12 cellular contexts compared by ENCODE assay signal in genomic region chr10:22438714-22439113, GRCh38.
DNase-seq lines count a peak whose midpoint lies in the region; TF ChIP-seq lines count a peak whose summit lies in the region.
"Had no signal": no experiment of that assay in that cellular context is flagged by ENCODE, and none has a peak within 500 bp of the region (broad histone marks: within the 10 kb centered on the region; RNA-seq: fewer than 3 reads in every experiment).

No MANE protein-coding gene starts in this region.

- peaks cover 0 to 8% (median 0%) of the 10 kb centered on the region in 3 donors for H3K36me3 Mint-ChIP-seq in CD8-positive, alpha-beta memory T cell

- H3K79me2 ChIP-seq in MM.1S (ENCODE audit: low read length) = no peaks in the 10 kb centered on the region

- no peak for DNase-seq in CD8-positive, alpha-beta memory T cell
- DNase-seq in MM.1S (no peak), esophagus muscularis mucosa (ENCODE audit: extremely low spot score) (peak; percentile 62), sigmoid colon (no peak), HPDE6-E6E7 (ENCODE audit: extremely low spot score) (no peak), HAP-1 (ENCODE audit: low spot score in 2 of 2) (no peak), NCI-H1436 (lab: John Stamatoyannopoulos, UW) (no peak)
- DNase-seq in NK-92 treated with Interleukin-12 subunit alpha and Interleukin-12 subunit beta, amount 100 ng/mL, for 24 hours (lab: John Stamatoyannopoulos, UW) = no peak
- DNase-seq: effector CD4-positive, alpha-beta T cell; left cardiac atrium; SHP77 treated with DMSO at 0.1 percent for 48 hours; stimulated activated CD4-positive, alpha-beta T cell treated with anti-CD3 and anti-CD28 coated beads, Interleukin-1b, Interleukin-23, amount 100 ng/mL, for 48 hours had no signal

- no peaks in the 10 kb centered on the region for H3K27me3 Mint-ChIP-seq in CD8-positive, alpha-beta memory T cell

- H3K9me3 Mint-ChIP-seq in CD8-positive, alpha-beta memory T cell = no peaks in the 10 kb centered on the region

- H3F3A ChIP-seq in MM.1S (ENCODE audit: insufficient read depth, low read length) = peaks cover 21% of the 10 kb centered on the region

- H3K4me2 ChIP-seq in MM.1S (ENCODE audit: low read depth, low read length) = peak overlapping the region; percentile 77; the same call in 1 of the 2 replicates

- H3K4me1 Mint-ChIP-seq in CD8-positive, alpha-beta memory T cell = peaks cover 34 to 43% (median 40%) of the 10 kb centered on the region in 3 donors

- CTCF ChIA-PET in CD8-positive, alpha-beta memory T cell (lab: Charles Lee) = no interaction called here

- no peak for TF ChIP-seq EP300 in esophagus muscularis mucosa (IDR thresholded peaks at IDR 0.05)
- TF ChIP-seq EP300 in sigmoid colon (IDR thresholded peaks at IDR 0.05) = no peak

- TF ChIP-seq CTCF in MM.1S (IDR thresholded peaks at IDR 0.05; ENCODE audit: low read length) = no peak
- TF ChIP-seq CTCF in esophagus muscularis mucosa (IDR thresholded peaks at IDR 0.05) = no peak
- TF ChIP-seq CTCF in sigmoid colon (IDR thresholded peaks at IDR 0.05) = no peak

- peak overlapping the region; percentile 78 for H3K4me3 ChIP-seq in CD8-positive, alpha-beta memory T cell (ENCODE audit: low read length)
- H3K4me3 ChIP-seq in MM.1S (ENCODE audit: low read length) (peak overlapping the region; percentile 75; the same call in 1 of the 2 replicates), esophagus muscularis mucosa (peak overlapping the region in 3 of 4 donors; percentile 78 to 86 (median 83)), sigmoid colon (peak overlapping the region in 3 of 4 donors; percentile 56 to 79 (median 68)), HAP-1 (no peak overlapping the region)

- no peaks in the 10 kb centered on the region for H3K9me2 ChIP-seq in MM.1S (replicated peaks; ENCODE audit: insufficient read depth, low read length)

- no peak overlapping the region for H3K27ac ChIP-seq in CD8-positive, alpha-beta memory T cell (ENCODE audit: low read depth, low read length)
- H3K27ac ChIP-seq in MM.1S (ENCODE audit: low read length) = no peak overlapping the region
- H3K27ac ChIP-seq in esophagus muscularis mucosa (replicated peaks in 1 of 4) = peak overlapping the region; percentile 93 to 98 (median 96)
- peak overlapping the region; percentile 95 to 98 (median 96) for H3K27ac ChIP-seq in sigmoid colon

- H3K27ac Mint-ChIP-seq in CD8-positive, alpha-beta memory T cell = peak overlapping the region; percentile 95 to 100 (median 98)

- intact Hi-C loops in esophagus muscularis mucosa (cut with DNase I) = loop anchor here (5.0 to 10.0 kb wide), 6 partner anchors 96 to 546 kb away; partner anchors contain the start of genes COMMD3, DNAJC1 and PIP4K2A
- intact Hi-C loops in sigmoid colon (cut with DNase I) = loop anchor here (5.0 to 10.0 kb wide), 7 partner anchors 116 to 914 kb away; partner anchors contain the start of genes BMI1, DNAJC1, PIP4K2A and SKIDA1

- no peaks in the 10 kb centered on the region for H3K36me3 ChIP-seq in CD8-positive, alpha-beta memory T cell (ENCODE audit: insufficient read depth, low read length)
- H3K36me3 ChIP-seq in MM.1S (replicated peaks; ENCODE audit: insufficient read depth, low read length) (no peaks in the 10 kb centered on the region), esophagus muscularis mucosa (no peaks in the 10 kb centered on the region), sigmoid colon (no peaks in the 10 kb centered on the region), HAP-1 (replicated peaks) (no peaks in the 10 kb centered on the region)

- no peak overlapping the region for H3K9ac ChIP-seq in MM.1S (ENCODE audit: low read length)

- peaks cover 20% of the 10 kb centered on the region for H3K4me1 ChIP-seq in CD8-positive, alpha-beta memory T cell (ENCODE audit: insufficient read depth, low read length)
- H3K4me1 ChIP-seq in MM.1S (ENCODE audit: low read length) (peaks cover 7% of the 10 kb centered on the region; the same call in 1 of the 2 replicates), esophagus muscularis mucosa (peaks cover 18 to 27% (median 25%) of the 10 kb centered on the region in 4 donors), sigmoid colon (peaks cover 0 to 18% (median 14%) of the 10 kb centered on the region in 4 donors), HAP-1 (peaks cover 30% of the 10 kb centered on the region)

- H4K20me1 ChIP-seq in MM.1S (ENCODE audit: insufficient read depth, low read length) = no peaks in the 10 kb centered on the region

- POLR2A ChIA-PET in CD8-positive, alpha-beta memory T cell (lab: Charles Lee) = interaction anchor here (1.0 to 2.5 kb wide), 2 partner anchors 123 to 185 kb away, joined by 4 to 17 read pairs; partner anchors contain the start of gene COMMD3

- no peak overlapping the region for H2AFZ ChIP-seq in MM.1S (ENCODE audit: low read length)

- TF ChIP-seq POLR2A in esophagus muscularis mucosa (IDR thresholded peaks at IDR 0.05; ENCODE audit: low read depth) (no peak), sigmoid colon (IDR thresholded peaks at IDR 0.05) (no peak)

- H3K9me3 ChIP-seq in CD8-positive, alpha-beta memory T cell (ENCODE audit: low read length) = no peaks in the 10 kb centered on the region
- no peaks in the 10 kb centered on the region for H3K9me3 ChIP-seq in MM.1S (replicated peaks; ENCODE audit: insufficient read depth, low read length)
- H3K9me3 ChIP-seq in esophagus muscularis mucosa = no peaks in the 10 kb centered on the region
- no peaks in the 10 kb centered on the region for H3K9me3 ChIP-seq in sigmoid colon
- no peaks in the 10 kb centered on the region for H3K9me3 ChIP-seq in HAP-1

- no peaks in the 10 kb centered on the region for H3K27me3 ChIP-seq in CD8-positive, alpha-beta memory T cell (ENCODE audit: insufficient read depth, low read length, poor library complexity, severe bottlenecking)
- H3K27me3 ChIP-seq in MM.1S (replicated peaks; ENCODE audit: insufficient read depth, low read length) (no peaks in the 10 kb centered on the region), esophagus muscularis mucosa (no peaks in the 10 kb centered on the region), sigmoid colon (no peaks in the 10 kb centered on the region), HAP-1 (ENCODE audit: low read depth) (no peaks in the 10 kb centered on the region)

- in situ Hi-C loops in HAP-1 (cut with MboI; ENCODE audit: low sequenced_read_pairs) = no loop called here

- WGBS in esophagus muscularis mucosa = 74% methylated on average over 4 of the region's 4 CpGs
- WGBS in sigmoid colon, 2 donors = 68 to 76% methylated on average over 4 of the region's 4 CpGs

- H3K4me3 Mint-ChIP-seq in CD8-positive, alpha-beta memory T cell = peak overlapping the region; percentile 91 to 99 (median 96)

Comparison
In these comparisons a context has a peak if more than half of its experiments do, and no peak if none do; other contexts are left out.
1. H3K27ac ChIP-seq: peak in esophagus muscularis mucosa (4 of 4) and sigmoid colon (4 of 4); none in CD8-positive, alpha-beta memory T cell (single experiment) and MM.1S (single experiment).